ENCODE assay signal across 11 cellular contexts in genomic region chr14:91008759-91009409, GRCh38. TPM values are rescaled to one million over a fixed set of nuclear protein-coding genes. Genes with fewer than 3 reads are reported as not detected.
DNase-seq lines count a peak whose midpoint lies in the region; ATAC-seq and TF ChIP-seq lines count a peak whose summit lies in the region.
"Had no signal": no experiment of that assay in that cellular context is flagged by ENCODE, and none has a peak within 500 bp of the region (broad histone marks: within the 10 kb centered on the region; RNA-seq: fewer than 3 reads in every experiment).

No MANE protein-coding gene starts in this region.

- no peak overlapping the region for H4K8ac ChIP-seq in mesendoderm (ENCODE audit: low read depth, low read length)

- no peak overlapping the region for H3K4ac ChIP-seq in mesendoderm (ENCODE audit: low read depth, low read length)

- no peak overlapping the region for H2BK120ac ChIP-seq in mesendoderm (ENCODE audit: low read depth, low read length)

- CTCF ChIA-PET in WTC11 (lab: Charles Lee), result no interaction called here

- ATAC-seq in GM21528 (IDR thresholded peaks at IDR 0.05; ENCODE audit: low FRiP score, unreplicated experiment) (peak; percentile 29), left colon (peak; percentile 77), WTC11 (no peak)

- H2AK5ac ChIP-seq in mesendoderm (ENCODE audit: low read length), result no peak overlapping the region

- H3K18ac ChIP-seq in mesendoderm (ENCODE audit: low read length), result no peak overlapping the region

- H3K9me3 Mint-ChIP-seq in WTC11, result no peaks in the 10 kb centered on the region

- WGBS in mesendoderm (ENCODE audit: extremely low coverage, insufficient coverage, low lambda C conversion rate), result no CpG with 5 or more reads among the region's 2 CpGs

- H3K27ac Mint-ChIP-seq in WTC11, result no peak overlapping the region

- H3K79me1 ChIP-seq in mesendoderm (ENCODE audit: low read length), result no peaks in the 10 kb centered on the region

- DNase-seq in DMS53 treated with DMSO at 0.1 percent for 48 hours (lab: John Stamatoyannopoulos, UW; ENCODE audit: unreplicated experiment), result peak; percentile 12
- DNase-seq in NOMO-1 treated with DMSO at 0.1 percent for 48 hours (lab: John Stamatoyannopoulos, UW; ENCODE audit: unreplicated experiment), result peak; percentile 50
- DNase-seq in left colon, result no peak
- DNase-seq in WTC11 (ENCODE audit: low spot score), result no peak
- DNase-seq in mesendoderm, result no peak
- no peak for DNase-seq in stimulated activated CD4-positive, alpha-beta T cell treated with anti-CD3 and anti-CD28 coated beads, Interleukin-12 subunit alpha, Interleukin-12 subunit beta, amount 100 ng/mL, for 4 hours
- DNase-seq in DMS153 (lab: John Stamatoyannopoulos, UW), result no peak
- DNase-seq: activated CD4-positive, alpha-beta T cell treated with anti-CD3 and anti-CD28 coated beads, Interleukin-2, amount 50 U/mL, for 48 hours; glutamatergic neuron; NK-92 treated with Interleukin-12 subunit alpha and Interleukin-12 subunit beta, amount 100 ng/mL, for 24 hours had no signal

- no peaks in the 10 kb centered on the region for H3K27me3 ChIP-seq in mesendoderm (ENCODE audit: insufficient read depth, low read length, poor library complexity)

- H3K56ac ChIP-seq in mesendoderm (ENCODE audit: low read length), result no peak overlapping the region

- H2BK15ac ChIP-seq in mesendoderm (replicated peaks; ENCODE audit: low read depth), result no peak overlapping the region

- H3K27ac ChIP-seq in mesendoderm (ENCODE audit: low read depth, low read length), result no peak overlapping the region

- no peaks in the 10 kb centered on the region for H3K4me1 ChIP-seq in mesendoderm (ENCODE audit: control insufficient read depth, low read depth, low read length)

- no peak overlapping the region for H3K4me3 Mint-ChIP-seq in WTC11

- no peak for TF ChIP-seq CTCF in WTC11 (IDR thresholded peaks at IDR 0.05)

- POLR2A ChIA-PET in WTC11 (lab: Charles Lee), result interaction anchor here (0.6 kb wide), 1 partner anchor 12 kb away, joined by 3 read pairs; no protein-coding TSS in a partner anchor

- no peak overlapping the region for H3K4me3 ChIP-seq in mesendoderm (ENCODE audit: low read length)

- intact Hi-C loops in left colon (cut with DNase I, micrococcal nuclease), result no loop called here

- H3K79me2 ChIP-seq in mesendoderm (ENCODE audit: control insufficient read depth, insufficient read depth, low read length), result no peaks in the 10 kb centered on the region

- no peak overlapping the region for H3K9ac ChIP-seq in mesendoderm (ENCODE audit: low read length)

- H2BK5ac ChIP-seq in mesendoderm (ENCODE audit: low read length), result no peak overlapping the region

- no peak overlapping the region for H3K4me2 ChIP-seq in mesendoderm (ENCODE audit: low read length)

- no peaks in the 10 kb centered on the region for H3K27me3 Mint-ChIP-seq in WTC11 (ENCODE audit: low read depth)

- H4K5ac ChIP-seq in mesendoderm (ENCODE audit: low read length), result no peak overlapping the region

- H3K36me3 ChIP-seq in mesendoderm (ENCODE audit: control insufficient read depth, insufficient read depth, low read length), result no peaks in the 10 kb centered on the region

- H3K36me3 Mint-ChIP-seq in WTC11, result no peaks in the 10 kb centered on the region

- H3K23ac ChIP-seq in mesendoderm (ENCODE audit: low read length), result no peak overlapping the region

- H3K4me1 Mint-ChIP-seq in WTC11, result no peaks in the 10 kb centered on the region

TF ChIP-seq in WTC11, 78 proteins besides CTCF, POLR2A, EP300 and RAD21 (continues in another document):
- no peak for TF ChIP-seq JAZF1 (CRISPR knock-in tag; IDR thresholded peaks at IDR 0.05)
- TF ChIP-seq, protein P1, sequence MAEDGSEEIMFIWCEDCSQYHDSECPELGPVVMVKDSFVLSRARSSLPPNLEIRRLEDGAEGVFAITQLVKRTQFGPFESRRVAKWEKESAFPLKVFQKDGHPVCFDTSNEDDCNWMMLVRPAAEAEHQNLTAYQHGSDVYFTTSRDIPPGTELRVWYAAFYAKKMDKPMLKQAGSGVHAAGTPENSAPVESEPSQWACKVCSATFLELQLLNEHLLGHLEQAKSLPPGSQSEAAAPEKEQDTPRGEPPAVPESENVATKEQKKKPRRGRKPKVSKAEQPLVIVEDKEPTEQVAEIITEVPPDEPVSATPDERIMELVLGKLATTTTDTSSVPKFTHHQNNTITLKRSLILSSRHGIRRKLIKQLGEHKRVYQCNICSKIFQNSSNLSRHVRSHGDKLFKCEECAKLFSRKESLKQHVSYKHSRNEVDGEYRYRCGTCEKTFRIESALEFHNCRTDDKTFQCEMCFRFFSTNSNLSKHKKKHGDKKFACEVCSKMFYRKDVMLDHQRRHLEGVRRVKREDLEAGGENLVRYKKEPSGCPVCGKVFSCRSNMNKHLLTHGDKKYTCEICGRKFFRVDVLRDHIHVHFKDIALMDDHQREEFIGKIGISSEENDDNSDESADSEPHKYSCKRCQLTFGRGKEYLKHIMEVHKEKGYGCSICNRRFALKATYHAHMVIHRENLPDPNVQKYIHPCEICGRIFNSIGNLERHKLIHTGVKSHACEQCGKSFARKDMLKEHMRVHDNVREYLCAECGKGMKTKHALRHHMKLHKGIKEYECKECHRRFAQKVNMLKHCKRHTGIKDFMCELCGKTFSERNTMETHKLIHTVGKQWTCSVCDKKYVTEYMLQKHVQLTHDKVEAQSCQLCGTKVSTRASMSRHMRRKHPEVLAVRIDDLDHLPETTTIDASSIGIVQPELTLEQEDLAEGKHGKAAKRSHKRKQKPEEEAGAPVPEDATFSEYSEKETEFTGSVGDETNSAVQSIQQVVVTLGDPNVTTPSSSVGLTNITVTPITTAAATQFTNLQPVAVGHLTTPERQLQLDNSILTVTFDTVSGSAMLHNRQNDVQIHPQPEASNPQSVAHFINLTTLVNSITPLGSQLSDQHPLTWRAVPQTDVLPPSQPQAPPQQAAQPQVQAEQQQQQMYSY (CRISPR knock-in tag; IDR thresholded peaks at IDR 0.05), result no peak
- no peak for TF ChIP-seq ARID4B (CRISPR knock-in tag; IDR thresholded peaks at IDR 0.05; ENCODE audit: borderline replicate concordance)
- TF ChIP-seq ZNF423 (CRISPR knock-in tag; IDR thresholded peaks at IDR 0.05), result no peak
- TF ChIP-seq, protein P2, sequence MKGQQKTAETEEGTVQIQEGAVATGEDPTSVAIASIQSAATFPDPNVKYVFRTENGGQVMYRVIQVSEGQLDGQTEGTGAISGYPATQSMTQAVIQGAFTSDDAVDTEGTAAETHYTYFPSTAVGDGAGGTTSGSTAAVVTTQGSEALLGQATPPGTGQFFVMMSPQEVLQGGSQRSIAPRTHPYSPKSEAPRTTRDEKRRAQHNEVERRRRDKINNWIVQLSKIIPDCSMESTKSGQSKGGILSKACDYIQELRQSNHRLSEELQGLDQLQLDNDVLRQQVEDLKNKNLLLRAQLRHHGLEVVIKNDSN (CRISPR knock-in tag; IDR thresholded peaks at IDR 0.05), result no peak
- no peak for TF ChIP-seq ELF4 (CRISPR knock-in tag; IDR thresholded peaks at IDR 0.05; ENCODE audit: low read depth)
- TF ChIP-seq MXD4 (CRISPR knock-in tag; IDR thresholded peaks at IDR 0.05; ENCODE audit: borderline replicate concordance), result no peak
- TF ChIP-seq ZBTB21 (CRISPR knock-in tag; IDR thresholded peaks at IDR 0.05; ENCODE audit: borderline replicate concordance), result no peak
- TF ChIP-seq FOXJ3 (CRISPR knock-in tag; IDR thresholded peaks at IDR 0.05; ENCODE audit: borderline replicate concordance), result no peak
- no peak for TF ChIP-seq ESRRA (CRISPR knock-in tag; IDR thresholded peaks at IDR 0.05; ENCODE audit: borderline replicate concordance)

RNA-seq across cellular contexts. Expression of gene RPS6KA5, which starts 51.6 kb away (rescaled TPM):
- total RNA-seq in left colon (10 to 100 TPM; 22.1 to 23.3 TPM), WTC11 (2021) (3.7 to 5.3 TPM (median 5.2 TPM) in 3 replicates)
- polyA plus RNA-seq in mesendoderm (2013, experiment 1 of 2), result 1.4 TPM
- polyA plus RNA-seq in mesendoderm (2013, experiment 2 of 2), result 1.5 TPM

Comparison
In these comparisons a context has a peak if more than half of its experiments do, and no peak if none do; other contexts are left out.
1. DNase-seq: peak in DMS53 treated with DMSO at 0.1 percent for 48 hours (single experiment) and NOMO-1 treated with DMSO at 0.1 percent for 48 hours (single experiment); none in left colon (0 of 2), WTC11 (single experiment), mesendoderm (single experiment), stimulated activated CD4-positive, alpha-beta T cell treated with anti-CD3 and anti-CD28 coated beads, Interleukin-12 subunit alpha, Interleukin-12 subunit beta, amount 100 ng/mL, for 4 hours (single experiment) and DMS153 (single experiment).